In the genomic region with DNA sequence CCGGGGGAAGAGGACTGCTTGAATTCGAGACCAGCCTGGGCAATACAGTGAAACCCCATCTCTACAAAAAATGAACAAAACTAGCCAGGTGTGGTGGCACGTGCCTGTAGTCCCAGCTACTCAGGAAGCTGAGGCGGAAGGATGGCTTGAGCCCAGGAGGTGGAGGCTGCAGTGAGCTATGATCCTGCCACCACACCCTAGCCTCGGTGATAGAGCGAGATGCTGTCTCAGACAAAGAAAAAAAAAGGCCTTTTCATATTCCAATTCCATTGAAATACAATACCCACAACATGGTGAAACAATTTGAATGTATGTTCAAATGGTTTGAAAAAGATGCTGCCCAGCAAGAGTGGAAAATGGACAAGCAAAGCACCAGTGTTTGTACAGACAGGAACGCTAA, we compare ENCODE assay signal across 16 cellular contexts.
A peak's percentile ranks its signal among the peaks of the same experiment; 100 is the strongest.
DNase-seq lines count a peak whose midpoint lies in the region; ATAC-seq, FAIRE-seq and TF ChIP-seq lines count a peak whose summit lies in the region.
"Had no signal": no experiment of that assay in that cellular context is flagged by ENCODE, and none has a peak within 500 bp of the region (broad histone marks: within the 10 kb centered on the region; RNA-seq: fewer than 3 reads in every experiment).

No MANE protein-coding gene starts in this region.

- no peak overlapping the region for H2AK5ac ChIP-seq in mesenchymal stem cell (ENCODE audit: low read length, severe bottlenecking)

- no peaks in the 10 kb centered on the region for H3K36me3 ChIP-seq in right atrium auricular region
- H3K36me3 ChIP-seq in astrocyte (ENCODE audit: insufficient read depth, low read length) = no peaks in the 10 kb centered on the region
- H3K36me3 ChIP-seq in mesenchymal stem cell (ENCODE audit: control insufficient read depth in 1 of 2, insufficient read depth in 2 of 2, low read depth in 1 of 2, low read length in 2 of 2) = no peaks in the 10 kb centered on the region

- H3K18ac ChIP-seq in mesenchymal stem cell (ENCODE audit: low read depth in 1 of 2, low read length in 2 of 2) = no peak overlapping the region

- H3K27me3 ChIP-seq in right atrium auricular region = no peaks in the 10 kb centered on the region
- no peaks in the 10 kb centered on the region for H3K27me3 ChIP-seq in astrocyte (ENCODE audit: insufficient read depth, low read length)
- no peaks in the 10 kb centered on the region for H3K27me3 ChIP-seq in mesenchymal stem cell (ENCODE audit: control insufficient read depth in 1 of 2, insufficient read depth in 1 of 2, low read length in 2 of 2)
- H3K27me3 ChIP-seq: BLaER1 treated with 17β-estradiol and CSF1 and Interleukin-3, amounts not matched to agents 10 nM and 100 nM had no signal

- H3K9ac ChIP-seq in astrocyte (ENCODE audit: low read length) (no peak overlapping the region), mesenchymal stem cell (ENCODE audit: low read length) (peak overlapping the region; percentile 40)
- H3K9ac ChIP-seq: BLaER1 treated with 17β-estradiol and CSF1 and Interleukin-3, amounts not matched to agents 10 nM and 100 nM; GM23248 had no signal

- H4K8ac ChIP-seq in mesenchymal stem cell (ENCODE audit: low read length) = no peak overlapping the region

- no peak overlapping the region for H3K23ac ChIP-seq in mesenchymal stem cell (ENCODE audit: low read length in 2 of 2)

- no peak overlapping the region for H2BK120ac ChIP-seq in mesenchymal stem cell (ENCODE audit: low read depth, low read length)

- H3K27ac Mint-ChIP-seq in astrocyte (ENCODE audit: unreplicated experiment) (peak overlapping the region; percentile 34), T-helper 17 cell (no peak overlapping the region)
- no peak overlapping the region for H3K27ac Mint-ChIP-seq in activated CD4-positive, alpha-beta memory T cell treated with anti-CD3 and anti-CD28 coated beads for 36 hours
- H3K27ac Mint-ChIP-seq: CD4-positive, CD25-positive, alpha-beta regulatory T cell had no signal

- DNase-seq in cardiac septum (ENCODE audit: low spot score) = peak; percentile 35
- DNase-seq in right atrium auricular region (ENCODE audit: low spot score) = no peak
- no peak for DNase-seq in astrocyte (ENCODE audit: low read depth)
- no peak for DNase-seq in mesenchymal stem cell
- no peak for DNase-seq in NOMO-1 treated with DMSO at 0.1 percent for 48 hours (lab: John Stamatoyannopoulos, UW; ENCODE audit: unreplicated experiment)
- no peak for DNase-seq in activated CD4-positive, alpha-beta memory T cell treated with anti-CD3 and anti-CD28 coated beads for 36 hours
- DNase-seq in T-helper 17 cell = no peak
- no peak for DNase-seq in Ammon's horn (ENCODE audit: low spot score)
- DNase-seq: 8988T; CD4-positive, CD25-positive, alpha-beta regulatory T cell; DMS53; GF-D8; GM23248; H7 had no signal

- CTCF ChIA-PET in activated CD4-positive, alpha-beta memory T cell treated with anti-CD3 and anti-CD28 coated beads for 36 hours (lab: Charles Lee) = interaction anchor here (0.5 to 4.6 kb wide), 10 partner anchors 15 to 445 kb away, joined by 3 to 42 read pairs (median 4); no protein-coding TSS in a partner anchor

- H4K20me1 ChIP-seq in astrocyte (ENCODE audit: insufficient read depth, low read length) = no peaks in the 10 kb centered on the region
- H4K20me1 ChIP-seq: BLaER1 treated with 17β-estradiol and CSF1 and Interleukin-3, amounts not matched to agents 10 nM and 100 nM had no signal

- no peak overlapping the region for H4K91ac ChIP-seq in mesenchymal stem cell (ENCODE audit: low read length)

- WGBS in mesenchymal stem cell = 87% methylated on average over 5 of the region's 7 CpGs

- ATAC-seq in T-helper 17 cell = no peak

- POLR2A ChIA-PET in activated CD4-positive, alpha-beta memory T cell treated with anti-CD3 and anti-CD28 coated beads for 36 hours (lab: Charles Lee) = no interaction called here

- H3K79me1 ChIP-seq in mesenchymal stem cell (replicated peaks; ENCODE audit: low read length, poor library complexity, severe bottlenecking) = no peaks in the 10 kb centered on the region

- H2AFZ ChIP-seq in astrocyte (ENCODE audit: low read depth, low read length) = no peak overlapping the region
- H2AFZ ChIP-seq in mesenchymal stem cell (ENCODE audit: low read depth, low read length) = no peak overlapping the region
- H2AFZ ChIP-seq: GM23248 had no signal

- no peak overlapping the region for H2BK12ac ChIP-seq in mesenchymal stem cell (ENCODE audit: low read length in 2 of 2)

- H3K4me1 ChIP-seq in right atrium auricular region = no peaks in the 10 kb centered on the region
- H3K4me1 ChIP-seq in astrocyte (ENCODE audit: insufficient read depth, low read length) = peaks cover 5% of the 10 kb centered on the region
- H3K4me1 ChIP-seq in mesenchymal stem cell (ENCODE audit: control insufficient read depth, insufficient read depth, low read depth, low read length) = peaks cover 1% of the 10 kb centered on the region

- H3K4me3 Mint-ChIP-seq in astrocyte (ENCODE audit: unreplicated experiment) = no peak overlapping the region
- H3K4me3 Mint-ChIP-seq in activated CD4-positive, alpha-beta memory T cell treated with anti-CD3 and anti-CD28 coated beads for 36 hours = no peak overlapping the region
- no peak overlapping the region for H3K4me3 Mint-ChIP-seq in T-helper 17 cell
- H3K4me3 Mint-ChIP-seq: CD4-positive, CD25-positive, alpha-beta regulatory T cell had no signal

- no peak overlapping the region for H2BK15ac ChIP-seq in mesenchymal stem cell (ENCODE audit: low read depth, poor library complexity, severe bottlenecking)

- no peaks in the 10 kb centered on the region for H3K79me2 ChIP-seq in astrocyte (ENCODE audit: insufficient read depth, low read length)

- no peaks in the 10 kb centered on the region for H3K9me3 Mint-ChIP-seq in astrocyte (ENCODE audit: unreplicated experiment)
- H3K9me3 Mint-ChIP-seq in activated CD4-positive, alpha-beta memory T cell treated with anti-CD3 and anti-CD28 coated beads for 36 hours = no peaks in the 10 kb centered on the region
- H3K9me3 Mint-ChIP-seq: CD4-positive, CD25-positive, alpha-beta regulatory T cell had no signal

- no peak overlapping the region for H3K4ac ChIP-seq in mesenchymal stem cell (ENCODE audit: low read depth in 1 of 2, low read length in 2 of 2)

- H3K4me2 ChIP-seq in astrocyte (ENCODE audit: low read length) = no peak overlapping the region
- no peak overlapping the region for H3K4me2 ChIP-seq in mesenchymal stem cell (ENCODE audit: low read length, poor library complexity, severe bottlenecking)

- H3K27me3 Mint-ChIP-seq in astrocyte (ENCODE audit: low read depth, unreplicated experiment) = peaks cover 4% of the 10 kb centered on the region
- H3K27me3 Mint-ChIP-seq in activated CD4-positive, alpha-beta memory T cell treated with anti-CD3 and anti-CD28 coated beads for 36 hours = no peaks in the 10 kb centered on the region
- peaks cover 5% of the 10 kb centered on the region for H3K27me3 Mint-ChIP-seq in T-helper 17 cell
- H3K27me3 Mint-ChIP-seq: CD4-positive, CD25-positive, alpha-beta regulatory T cell had no signal

- H3K27ac ChIP-seq in right atrium auricular region (no peak overlapping the region), astrocyte (ENCODE audit: low read depth, low read length) (no peak overlapping the region), mesenchymal stem cell (ENCODE audit: low read length, poor library complexity, severe bottlenecking) (no peak overlapping the region)
- H3K27ac ChIP-seq: BLaER1 treated with 17β-estradiol and CSF1 and Interleukin-3, amounts not matched to agents 10 nM and 100 nM; GM23248 had no signal

- H3K14ac ChIP-seq in mesenchymal stem cell (ENCODE audit: low read length in 2 of 2) = no peak overlapping the region

- no peak overlapping the region for H3K4me3 ChIP-seq in right atrium auricular region
- H3K4me3 ChIP-seq in astrocyte (ENCODE audit: insufficient read depth, low read depth, low read length) = no peak overlapping the region
- no peak overlapping the region for H3K4me3 ChIP-seq in mesenchymal stem cell (ENCODE audit: insufficient read depth in 1 of 2, low read depth in 1 of 2, low read length in 2 of 2)
- H3K4me3 ChIP-seq: BLaER1 treated with 17β-estradiol and CSF1 and Interleukin-3, amounts not matched to agents 10 nM and 100 nM; GM23248 had no signal

- TF ChIP-seq CTCF in right atrium auricular region (IDR thresholded peaks at IDR 0.05) (no peak), astrocyte (IDR thresholded peaks at IDR 0.05; ENCODE audit: insufficient read depth, low read depth, low read length) (no peak)

- H3K4me1 Mint-ChIP-seq in astrocyte (ENCODE audit: low read depth, unreplicated experiment) = peaks cover 8% of the 10 kb centered on the region
- peaks cover 12% of the 10 kb centered on the region for H3K4me1 Mint-ChIP-seq in activated CD4-positive, alpha-beta memory T cell treated with anti-CD3 and anti-CD28 coated beads for 36 hours (ENCODE audit: low read depth)
- H3K4me1 Mint-ChIP-seq in T-helper 17 cell = peaks cover 6% of the 10 kb centered on the region

- no peak overlapping the region for H2BK5ac ChIP-seq in mesenchymal stem cell (ENCODE audit: low read depth, low read length, poor library complexity, severe bottlenecking)

- FAIRE-seq in astrocyte (lab: Jason Lieb, UNC) = no peak
- FAIRE-seq: GM18507 had no signal

- no peaks in the 10 kb centered on the region for H3K9me3 ChIP-seq in right atrium auricular region
- H3K9me3 ChIP-seq in astrocyte (ENCODE audit: insufficient read depth, low read depth, low read length) = no peaks in the 10 kb centered on the region
- H3K9me3 ChIP-seq in mesenchymal stem cell (ENCODE audit: control insufficient read depth, low read length) = peaks cover under 1% of the 10 kb centered on the region
- no peaks in the 10 kb centered on the region for H3K9me3 ChIP-seq in T-helper 17 cell (ENCODE audit: control insufficient read depth, low read length, poor library complexity, severe bottlenecking)
- H3K9me3 ChIP-seq: BLaER1 treated with 17β-estradiol and CSF1 and Interleukin-3, amounts not matched to agents 10 nM and 100 nM had no signal

- H3K36me3 Mint-ChIP-seq in astrocyte (ENCODE audit: low read depth, unreplicated experiment) = no peaks in the 10 kb centered on the region
- H3K36me3 Mint-ChIP-seq in activated CD4-positive, alpha-beta memory T cell treated with anti-CD3 and anti-CD28 coated beads for 36 hours = no peaks in the 10 kb centered on the region
- H3K36me3 Mint-ChIP-seq in T-helper 17 cell (ENCODE audit: low read depth) = no peaks in the 10 kb centered on the region
- H3K36me3 Mint-ChIP-seq: CD4-positive, CD25-positive, alpha-beta regulatory T cell had no signal

- intact Hi-C loops in cardiac septum (cut with DNase I) = loop anchor here (1.0 to 5.0 kb wide), 3 partner anchors 270 to 508 kb away; no protein-coding TSS in a partner anchor
- intact Hi-C loops in activated CD4-positive, alpha-beta memory T cell treated with anti-CD3 and anti-CD28 coated beads for 36 hours (cut with micrococcal nuclease) = loop anchor here (2.0 to 5.0 kb wide), 5 partner anchors 60 to 675 kb away; a partner anchor contains a TSS
